ENCODE assay signal across 1 cellular context in genomic region chr9:123922911-123923310, GRCh38.
TF ChIP-seq lines count a peak whose summit lies in the region.

No MANE protein-coding gene starts in this region.

TF ChIP-seq in endothelial cell of umbilical vein, 7 proteins besides CTCF, POLR2A, EP300 and RAD21 (continued from another document):
- no peak for TF ChIP-seq POLR2AphosphoS5 (IDR thresholded peaks at IDR 0.05; ENCODE audit: insufficient read depth, low read depth, low read length)
- no peak for TF ChIP-seq FOS (IDR thresholded peaks at IDR 0.05; ENCODE audit: borderline replicate concordance, insufficient read depth, low read length)
- TF ChIP-seq JUN (IDR thresholded peaks at IDR 0.05; ENCODE audit: borderline replicate concordance, insufficient read depth, insufficient read length, low read depth) = no peak
- no peak for TF ChIP-seq GATA2 (IDR thresholded peaks at IDR 0.05; ENCODE audit: insufficient read depth, insufficient read length, low read depth, low read length)
TF ChIP-seq in endothelial cell of umbilical vein: peak in this region for 0.
